15 cellular contexts compared by ENCODE assay signal in genomic region chr22:45584121-45584570, GRCh38.
DNase-seq lines count a peak whose midpoint lies in the region; ATAC-seq, FAIRE-seq and TF ChIP-seq lines count a peak whose summit lies in the region.
"Had no signal": no experiment of that assay in that cellular context is flagged by ENCODE, and none has a peak within 500 bp of the region (broad histone marks: within the 10 kb centered on the region; RNA-seq: fewer than 3 reads in every experiment).

No MANE protein-coding gene starts in this region.

- DNase-seq in right cardiac atrium, result peak in 2 of 3 donors; percentile 14
- DNase-seq in Right ventricle myocardium superior, result no peak
- peak; percentile 91 for DNase-seq in NOMO-1 treated with dmso at 0.1 percent for 144 hours (lab: John Stamatoyannopoulos, UW; ENCODE audit: unreplicated experiment)
- DNase-seq in fibroblast of mammary gland (ENCODE audit: low read depth), result peak; percentile 84
- DNase-seq in vagina (ENCODE audit: extremely low spot score in 2 of 2), result no peak
- no peak for DNase-seq in HepG2 (ENCODE audit: low spot score)
- no peak for DNase-seq in NCI-H82 treated with DMSO at 0.1 percent for 48 hours (lab: John Stamatoyannopoulos, UW; ENCODE audit: unreplicated experiment)
- DNase-seq: activated CD4-positive, alpha-beta T cell treated with anti-CD3 and anti-CD28 coated beads, Interleukin-2, amount 50 U/mL, for 1 hour; foreskin keratinocyte; NCI-H446 treated with DMSO at 0.1 percent for 48 hours; T1000 had no signal

- no peak for TF ChIP-seq RAD21 in HepG2 (CRISPR knock-in tag; IDR thresholded peaks at IDR 0.05)

- H3K36me3 ChIP-seq in vagina (peaks cover 0 to 45% of the 10 kb centered on the region in 2 donors), HepG2 (replicated peaks in 1 of 2; ENCODE audit: control insufficient read depth in 1 of 2, insufficient read depth in 2 of 2, low read length in 2 of 2) (peaks cover 1 to 3% of the 10 kb centered on the region in 2 experiments; a peak in 1 of 5 replicates)

- TF ChIP-seq POLR2A in vagina (IDR thresholded peaks at IDR 0.05) (no peak), HepG2 (IDR thresholded peaks at IDR 0.05; ENCODE audit: insufficient read depth in 1 of 2, low read depth in 2 of 2, low read length in 2 of 2) (no peak)

- H3K27me3 ChIP-seq in right cardiac atrium (ENCODE audit: control insufficient read depth, insufficient read depth) (no peaks in the 10 kb centered on the region), vagina (no peaks in the 10 kb centered on the region), HepG2 (ENCODE audit: control insufficient read depth in 1 of 2, insufficient read depth in 2 of 2, low read length in 2 of 2) (no peaks in the 10 kb centered on the region)
- H3K27me3 ChIP-seq: foreskin keratinocyte had no signal

- ATAC-seq in right cardiac atrium (no peak), Right ventricle myocardium superior (ENCODE audit: poor library complexity) (no peak), HepG2 (no peak), GM21529 (IDR thresholded peaks at IDR 0.05; ENCODE audit: unreplicated experiment) (no peak)
- ATAC-seq: foreskin keratinocyte had no signal

- H3K27ac ChIP-seq in right cardiac atrium (ENCODE audit: low read length), result no peak overlapping the region
- peak overlapping the region; percentile 40 for H3K27ac ChIP-seq in vagina
- H3K27ac ChIP-seq in HepG2 (ENCODE audit: extremely low read length, insufficient read depth, low read length), result no peak overlapping the region
- H3K27ac ChIP-seq: dorsolateral prefrontal cortex, foreskin keratinocyte had no signal

- no TSS peak for BruUV-seq in HepG2 (replicated peaks; lab: Mats Ljungman, UMichigan)

- intact Hi-C loops in right cardiac atrium (cut with DNase I), result loop anchor here in 1 of 4 donors (5.0 to 10.0 kb wide), 2 partner anchors 58 to 281 kb away; no protein-coding TSS in a partner anchor
- intact Hi-C loops in Right ventricle myocardium superior (cut with DNase I), result no loop called here
- intact Hi-C loops in vagina (cut with DNase I), result no loop called here
- intact Hi-C loops in HepG2 (cut with micrococcal nuclease; ENCODE audit: unreplicated experiment), result no loop called here

- no peaks in the 10 kb centered on the region for H3K79me2 ChIP-seq in HepG2 (ENCODE audit: insufficient read depth, low read length)

- no peaks in the 10 kb centered on the region for H4K20me1 ChIP-seq in HepG2 (ENCODE audit: insufficient read depth, low read length)

- H3K9ac ChIP-seq in HepG2 (ENCODE audit: insufficient read depth, low read depth, low read length), result no peak overlapping the region

- no peak for TF ChIP-seq EP300 in HepG2 (IDR thresholded peaks at IDR 0.05; ENCODE audit: low read depth in 2 of 2, low read length in 2 of 2)
- no peak for TF ChIP-seq EP300 in HepG2 (CRISPR knock-in tag; IDR thresholded peaks at IDR 0.05; ENCODE audit: borderline replicate concordance)

- POLR2A ChIA-PET in HepG2 (lab: Yijun Ruan, JAX), result no interaction called here

- no peak overlapping the region for H2AFZ ChIP-seq in HepG2 (ENCODE audit: low read length)

- H3K4me3 ChIP-seq in right cardiac atrium (ENCODE audit: low read length), result no peak overlapping the region
- H3K4me3 ChIP-seq in fibroblast of mammary gland (ENCODE audit: control insufficient read depth, low read depth, low read length), result no peak overlapping the region
- H3K4me3 ChIP-seq in vagina, result no peak overlapping the region
- no peak overlapping the region for H3K4me3 ChIP-seq in HepG2 (replicated peaks in 1 of 3; ENCODE audit: insufficient read depth in 1 of 3, low read depth in 2 of 3, low read length in 3 of 3)
- H3K4me3 ChIP-seq: dorsolateral prefrontal cortex, smooth muscle cell had no signal

- CTCF ChIA-PET in HepG2 (lab: Yijun Ruan, JAX; ENCODE audit: low intra/inter-chr PET ratio, low total read pairs), result no interaction called here

- no peaks in the 10 kb centered on the region for H3K4me1 ChIP-seq in right cardiac atrium (ENCODE audit: control insufficient read depth, insufficient read depth, low read length)
- H3K4me1 ChIP-seq in vagina, result peaks cover 27% of the 10 kb centered on the region
- H3K4me1 ChIP-seq in HepG2 (ENCODE audit: insufficient read depth, low read length), result no peaks in the 10 kb centered on the region
- H3K4me1 ChIP-seq: foreskin keratinocyte had no signal

- TF ChIP-seq CTCF in fibroblast of mammary gland (conservative IDR thresholded peaks at IDR 0.05; ENCODE audit: control insufficient read depth, insufficient read depth, low read depth, low read length) (no peak), vagina (IDR thresholded peaks at IDR 0.05) (no peak), HepG2 (CRISPR knock-in tag; IDR thresholded peaks at IDR 0.05) (no peak)

- H3K9me3 ChIP-seq in right cardiac atrium (ENCODE audit: control insufficient read depth, low read length) (no peaks in the 10 kb centered on the region), vagina (no peaks in the 10 kb centered on the region), HepG2 (ENCODE audit: low read length) (no peaks in the 10 kb centered on the region)

- no peak overlapping the region for H3K4me2 ChIP-seq in HepG2 (ENCODE audit: low read depth, low read length)
- H3K4me2 ChIP-seq: smooth muscle cell had no signal

- in situ Hi-C loops in HepG2 (cut with HindIII; ENCODE audit: extremely low pct_ligation_motif_present, low pct_unique_long_range_greater_than_20kb), result no loop called here

- WGBS in right cardiac atrium, result 67% methylated on average over 14 of the region's 14 CpGs
- whole genome bisulfite sequencing in HepG2 (ENCODE audit: low lambda C conversion rate), result 82% methylated on average over 11 of the region's 14 CpGs

- FAIRE-seq in HepG2 (lab: Jason Lieb, UNC), result no peak
- FAIRE-seq: H54 had no signal

TF ChIP-seq in HepG2, 621 proteins besides CTCF, POLR2A, EP300 and RAD21:
- TF ChIP-seq ZBTB21 (CRISPR knock-in tag; IDR thresholded peaks at IDR 0.05) (no peak), ZNF230 (CRISPR knock-in tag; IDR thresholded peaks at IDR 0.05) (no peak), JUNB (CRISPR knock-in tag; IDR thresholded peaks at IDR 0.05; ENCODE audit: borderline replicate concordance) (no peak), KAT8 (CRISPR knock-in tag; IDR thresholded peaks at IDR 0.05) (no peak), KDM5B (CRISPR knock-in tag; IDR thresholded peaks at IDR 0.05; ENCODE audit: borderline replicate concordance) (no peak)

Comparison
In these comparisons a context has a peak if more than half of its experiments do, and no peak if none do; other contexts are left out.
1. DNase-seq: peak in right cardiac atrium (2 of 3), NOMO-1 treated with dmso at 0.1 percent for 144 hours (single experiment) and fibroblast of mammary gland (single experiment); none in Right ventricle myocardium superior (single experiment), vagina (0 of 2), HepG2 (single experiment) and NCI-H82 treated with DMSO at 0.1 percent for 48 hours (single experiment).